ENCODE assay signal across 8 cellular contexts in the genomic region with DNA sequence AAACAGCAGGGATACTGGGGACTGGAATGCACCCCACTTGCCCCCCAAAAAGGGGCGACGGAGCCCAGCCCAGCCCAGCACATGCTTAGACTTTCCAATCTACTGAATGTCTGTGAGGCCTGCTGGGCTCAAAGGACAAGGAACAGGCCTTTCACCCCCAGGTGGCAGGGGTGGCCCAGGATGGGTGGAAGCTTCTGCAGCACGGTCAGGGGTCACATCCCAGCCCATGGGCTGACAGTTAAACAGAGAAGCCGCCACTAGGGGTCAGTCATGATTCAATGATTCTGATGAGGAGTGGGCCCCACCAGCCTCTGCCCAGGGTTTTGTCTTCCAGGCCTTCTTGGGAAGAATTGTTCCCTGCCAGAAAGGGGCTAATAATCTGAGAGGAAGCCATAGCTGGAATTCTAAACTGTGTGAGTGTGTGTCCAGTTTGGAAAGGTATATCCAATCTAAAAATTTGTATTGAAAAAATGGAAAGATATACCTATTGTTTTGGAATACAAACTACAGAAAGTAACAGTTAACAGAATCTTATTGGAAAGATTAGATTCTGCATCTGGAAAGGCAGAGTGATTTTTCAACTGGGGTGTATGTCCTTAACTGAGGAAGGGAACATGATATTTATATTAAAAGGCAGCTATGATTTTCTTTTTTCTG. TPM values are rescaled to one million over a fixed set of nuclear protein-coding genes. Genes with fewer than 3 reads are reported as not detected.
DNase-seq lines count a peak whose midpoint lies in the region; ATAC-seq and TF ChIP-seq lines count a peak whose summit lies in the region.

No MANE protein-coding gene starts in this region.

- H3K4me3 ChIP-seq in fibroblast of villous mesenchyme (ENCODE audit: low read depth, low read length), result no peak overlapping the region
- no peak overlapping the region for H3K4me3 ChIP-seq in parathyroid adenoma (ENCODE audit: low read depth, low read length)

- H3K4me1 Mint-ChIP-seq in activated CD8-positive, alpha-beta T cell treated with anti-CD3 and anti-CD28 coated beads for 36 hours (ENCODE audit: low read depth), result peaks cover 9% of the 10 kb centered on the region

- H2AFZ ChIP-seq in parathyroid adenoma, result no peak overlapping the region

- no peaks in the 10 kb centered on the region for H3K27me3 Mint-ChIP-seq in activated CD8-positive, alpha-beta T cell treated with anti-CD3 and anti-CD28 coated beads for 36 hours

- H3K79me2 ChIP-seq in parathyroid adenoma, result no peaks in the 10 kb centered on the region

- CTCF ChIA-PET in activated CD8-positive, alpha-beta T cell treated with anti-CD3 and anti-CD28 coated beads for 36 hours (lab: Charles Lee), result interaction anchor here (0.9 to 5.0 kb wide), 15 partner anchors 11 to 118 kb away, joined by 3 to 61 read pairs (median 4); no protein-coding TSS in a partner anchor

- no peaks in the 10 kb centered on the region for H3K36me3 Mint-ChIP-seq in activated CD8-positive, alpha-beta T cell treated with anti-CD3 and anti-CD28 coated beads for 36 hours (ENCODE audit: low read depth)

- no peak overlapping the region for H3K27ac Mint-ChIP-seq in activated CD8-positive, alpha-beta T cell treated with anti-CD3 and anti-CD28 coated beads for 36 hours

- no peaks in the 10 kb centered on the region for H3K9me3 ChIP-seq in parathyroid adenoma (ENCODE audit: control insufficient read depth, low read length)

- H3K4me3 Mint-ChIP-seq in activated CD8-positive, alpha-beta T cell treated with anti-CD3 and anti-CD28 coated beads for 36 hours, result no peak overlapping the region

- peak; percentile 51 for TF ChIP-seq CTCF in AG09319 (IDR thresholded peaks at IDR 0.05; ENCODE audit: low read depth, low read length)
- TF ChIP-seq CTCF in GM13977 (IDR thresholded peaks at IDR 0.05; ENCODE audit: extremely low read depth, insufficient read depth, missing control alignments), result peak; percentile 67
- TF ChIP-seq CTCF in activated CD8-positive, alpha-beta T cell treated with anti-CD3 and anti-CD28 coated beads for 36 hours (IDR thresholded peaks at IDR 0.05), result peak; percentile 72
- peak; percentile 69 for TF ChIP-seq CTCF in fibroblast of villous mesenchyme (IDR thresholded peaks at IDR 0.05; ENCODE audit: insufficient read depth, low read depth, low read length)
- peak; percentile 34 for TF ChIP-seq CTCF in parathyroid adenoma (IDR thresholded peaks at IDR 0.05)

- DNase-seq in AG09319 (ENCODE audit: extremely low read depth, low read depth), result no peak
- peak; percentile 80 for DNase-seq in GM13977 (ENCODE audit: low spot score)
- DNase-seq in NCI-H345 (lab: John Stamatoyannopoulos, UW), result peak; percentile 45
- peak; percentile 76 for DNase-seq in activated CD8-positive, alpha-beta T cell treated with anti-CD3 and anti-CD28 coated beads for 36 hours
- peak; percentile 45 for DNase-seq in fibroblast of villous mesenchyme (ENCODE audit: low read depth)
- no peak for DNase-seq in DMS153 (lab: John Stamatoyannopoulos, UW)

- no peaks in the 10 kb centered on the region for H3K36me3 ChIP-seq in parathyroid adenoma (ENCODE audit: control insufficient read depth, insufficient read depth, low read length)

- H3K4me2 ChIP-seq in parathyroid adenoma (ENCODE audit: low read length), result no peak overlapping the region

- H3K27ac ChIP-seq in parathyroid adenoma, result no peak overlapping the region

- no peaks in the 10 kb centered on the region for H3K4me1 ChIP-seq in parathyroid adenoma

- intact Hi-C loops in activated CD8-positive, alpha-beta T cell treated with anti-CD3 and anti-CD28 coated beads for 36 hours (cut with micrococcal nuclease), result loop anchor here (5.0 kb wide), 1 partner anchor 69 kb away; no protein-coding TSS in a partner anchor

- H3K9ac ChIP-seq in parathyroid adenoma, result no peak overlapping the region

- in situ Hi-C loops in GM13977 (cut with MboI; ENCODE audit: low pct_unique_long_range_greater_than_20kb, low sequenced_read_pairs, unreplicated experiment), result loop anchor here (10.0 kb wide), 1 partner anchor 66 kb away; no protein-coding TSS in a partner anchor

- H3K9me3 Mint-ChIP-seq in activated CD8-positive, alpha-beta T cell treated with anti-CD3 and anti-CD28 coated beads for 36 hours, result no peaks in the 10 kb centered on the region

- POLR2A ChIA-PET in activated CD8-positive, alpha-beta T cell treated with anti-CD3 and anti-CD28 coated beads for 36 hours (lab: Charles Lee), result interaction anchor here (0.6 to 1.0 kb wide), 2 partner anchors 11 to 25 kb away, joined by 3 read pairs; no protein-coding TSS in a partner anchor

- no peaks in the 10 kb centered on the region for H3K27me3 ChIP-seq in parathyroid adenoma (ENCODE audit: control insufficient read depth, insufficient read depth, low read length)

- ATAC-seq in activated CD8-positive, alpha-beta T cell treated with anti-CD3 and anti-CD28 coated beads for 36 hours, result peak; percentile 66
- ATAC-seq in GM21367 (IDR thresholded peaks at IDR 0.05; ENCODE audit: unreplicated experiment), result no peak

RNA-seq across cellular contexts. Expression of gene CHRNB4, which starts 2.2 kb away (rescaled TPM):
- not detected for total RNA-seq in activated CD8-positive, alpha-beta T cell treated with anti-CD3 and anti-CD28 coated beads for 36 hours
- total RNA-seq in fibroblast of villous mesenchyme, result not detected in 2 replicates

RNA-seq across cellular contexts. Expression of gene CHRNA3, which starts 18.0 kb away (rescaled TPM):
- not detected for total RNA-seq in activated CD8-positive, alpha-beta T cell treated with anti-CD3 and anti-CD28 coated beads for 36 hours
- under 0.01 TPM in 1 of 2 replicates, not detected in the other for total RNA-seq in fibroblast of villous mesenchyme

Comparison
In these comparisons a context has a peak if more than half of its experiments do, and no peak if none do; other contexts are left out.
1. DNase-seq: peak in GM13977 (single experiment), NCI-H345 (single experiment), activated CD8-positive, alpha-beta T cell treated with anti-CD3 and anti-CD28 coated beads for 36 hours (single experiment) and fibroblast of villous mesenchyme (single experiment); none in AG09319 (single experiment) and DMS153 (single experiment).
2. Peak in every context shown above with its lines, with median percentiles within 50 percentile points of each other: CTCF ChIP-seq.